Comparison of ENCODE assay signal across 22 cellular contexts in the genomic region with DNA sequence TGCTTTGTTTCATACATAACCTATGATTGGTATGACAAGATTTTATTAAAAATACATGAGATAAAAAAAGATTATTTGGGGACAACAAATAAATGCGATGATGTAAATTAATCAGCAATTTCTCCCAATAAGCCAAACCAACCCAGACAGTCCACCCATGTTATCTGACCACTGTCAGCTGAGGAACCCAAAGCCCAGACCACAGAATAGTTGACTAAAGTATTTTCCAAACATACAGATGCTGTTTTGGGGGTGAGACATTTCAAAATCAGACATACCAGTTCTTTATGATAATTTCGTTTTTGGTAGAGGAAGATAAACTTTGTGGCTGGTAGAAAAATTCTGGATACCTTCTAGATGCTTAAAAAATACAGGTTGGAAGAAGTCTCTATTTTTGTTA.
DNase-seq lines count a peak whose midpoint lies in the region; ATAC-seq and TF ChIP-seq lines count a peak whose summit lies in the region.
"Had no signal": no experiment of that assay in that cellular context is flagged by ENCODE, and none has a peak within 500 bp of the region (broad histone marks: within the 10 kb centered on the region; RNA-seq: fewer than 3 reads in every experiment).

No MANE protein-coding gene starts in this region.

- no peak overlapping the region for H3K4me3 Mint-ChIP-seq in chondrocyte (ENCODE audit: unreplicated experiment)
- H3K4me3 Mint-ChIP-seq: CD8-positive, alpha-beta T cell; IgD-negative memory B cell had no signal

- H3K36me3 Mint-ChIP-seq in chondrocyte (ENCODE audit: low read depth) = no peaks in the 10 kb centered on the region
- H3K36me3 Mint-ChIP-seq: CD8-positive, alpha-beta T cell; IgD-negative memory B cell had no signal

- intact Hi-C loops in breast epithelium (cut with DNase I; ENCODE audit: low total_unique reads) = no loop called here
- intact Hi-C loops in gastrocnemius medialis (cut with DNase I; ENCODE audit: low total_unique reads) = no loop called here

- H3K27ac ChIP-seq in SJSA1 = 0 out of 2 replicates have a peak overlapping the region, but pooled peaks have one; percentile 8
- no peak overlapping the region for H3K27ac ChIP-seq in breast epithelium
- H3K27ac ChIP-seq in gastrocnemius medialis = no peak overlapping the region
- H3K27ac ChIP-seq: BLaER1 treated with 17β-estradiol and CSF1 and Interleukin-3, amounts not matched to agents 10 nM and 100 nM had no signal

- peak overlapping the region; percentile 42 for H3K27ac Mint-ChIP-seq in chondrocyte (ENCODE audit: unreplicated experiment)
- H3K27ac Mint-ChIP-seq: CD8-positive, alpha-beta T cell; IgD-negative memory B cell had no signal

- DNase-seq in AG10803 (ENCODE audit: low read depth) (peak; percentile 65), SJSA1 (ENCODE audit: low read depth in 1 of 2, low spot score in 2 of 2) (peak in 1 of 2 experiments; percentile 9), chondrocyte (ENCODE audit: low spot score) (no peak), myocyte (ENCODE audit: low read depth) (peak; percentile 45), DMS79 (lab: John Stamatoyannopoulos, UW) (no peak), breast epithelium (ENCODE audit: low spot score in 2 of 2) (no peak), gastrocnemius medialis (no peak), medulla oblongata (ENCODE audit: extremely low spot score) (no peak)
- DNase-seq: CD8-positive, alpha-beta T cell; GOT3; Karpas-422; NCI-H1417 treated with DMSO at 0.1 percent for 48 hours; NCI-H187 treated with DMSO at 0.1 percent for 48 hours; NCI-H2227 treated with DMSO at 0.1 percent for 48 hours; NCI-H524; NCI-H82; OCI-M1; Right ventricle myocardium superior had no signal

- no peaks in the 10 kb centered on the region for H3K36me3 ChIP-seq in SJSA1
- H3K36me3 ChIP-seq in breast epithelium = no peaks in the 10 kb centered on the region
- H3K36me3 ChIP-seq in gastrocnemius medialis = no peaks in the 10 kb centered on the region
- H3K36me3 ChIP-seq: BLaER1 treated with 17β-estradiol and CSF1 and Interleukin-3, amounts not matched to agents 10 nM and 100 nM had no signal

- H3K9me3 Mint-ChIP-seq in chondrocyte (ENCODE audit: low read depth) = no peaks in the 10 kb centered on the region

- peaks cover 17% of the 10 kb centered on the region for H3K27me3 Mint-ChIP-seq in chondrocyte (ENCODE audit: low read depth)
- H3K27me3 Mint-ChIP-seq: IgD-negative memory B cell had no signal

- ATAC-seq in gastrocnemius medialis = no peak
- ATAC-seq: CD8-positive, alpha-beta T cell; HCT116 had no signal

- H3K9me3 ChIP-seq in SJSA1 (replicated peaks) (no peaks in the 10 kb centered on the region), breast epithelium (no peaks in the 10 kb centered on the region), gastrocnemius medialis (no peaks in the 10 kb centered on the region)
- H3K9me3 ChIP-seq: BLaER1 treated with 17β-estradiol and CSF1 and Interleukin-3, amounts not matched to agents 10 nM and 100 nM had no signal

- TF ChIP-seq CTCF in AG10803 (conservative IDR thresholded peaks at IDR 0.05; ENCODE audit: low read length) (no peak), chondrocyte (IDR thresholded peaks at IDR 0.05) (no peak), breast epithelium (IDR thresholded peaks at IDR 0.05) (no peak), gastrocnemius medialis (IDR thresholded peaks at IDR 0.05 in 4 of 5, conservative IDR thresholded peaks at IDR 0.05 in 1 of 5) (no peak)

- H3K27me3 ChIP-seq in SJSA1 (replicated peaks) (no peaks in the 10 kb centered on the region), breast epithelium (no peaks in the 10 kb centered on the region), gastrocnemius medialis (no peaks in the 10 kb centered on the region)
- H3K27me3 ChIP-seq: BLaER1 treated with 17β-estradiol and CSF1 and Interleukin-3, amounts not matched to agents 10 nM and 100 nM had no signal

- no peak for TF ChIP-seq POLR2A in breast epithelium (IDR thresholded peaks at IDR 0.05)
- no peak for TF ChIP-seq POLR2A in gastrocnemius medialis (IDR thresholded peaks at IDR 0.05)

- H3K4me1 ChIP-seq in SJSA1 (replicated peaks) (peaks cover 7% of the 10 kb centered on the region), breast epithelium (no peaks in the 10 kb centered on the region), gastrocnemius medialis (no peaks in the 10 kb centered on the region)
- H3K4me1 ChIP-seq: BLaER1 treated with 17β-estradiol and CSF1 and Interleukin-3, amounts not matched to agents 10 nM and 100 nM had no signal

- in situ Hi-C loops in gastrocnemius medialis (cut with MboI; ENCODE audit: low sequenced_read_pairs in 4 of 4) = no loop called here

- H3K4me1 Mint-ChIP-seq in chondrocyte (ENCODE audit: low read depth) = peaks cover 26% of the 10 kb centered on the region
- H3K4me1 Mint-ChIP-seq: IgD-negative memory B cell had no signal

- H3K4me3 ChIP-seq in AG10803 (ENCODE audit: low read length) = no peak overlapping the region
- no peak overlapping the region for H3K4me3 ChIP-seq in SJSA1
- H3K4me3 ChIP-seq in breast epithelium = no peak overlapping the region
- no peak overlapping the region for H3K4me3 ChIP-seq in gastrocnemius medialis
- H3K4me3 ChIP-seq: BLaER1 treated with 17β-estradiol and CSF1 and Interleukin-3, amounts not matched to agents 10 nM and 100 nM; SK-N-MC had no signal

Comparison
In these comparisons a context has a peak if more than half of its experiments do, and no peak if none do; other contexts are left out.
1. DNase-seq: peak in AG10803 (single experiment) and myocyte (single experiment); none in chondrocyte (single experiment), DMS79 (single experiment), breast epithelium (0 of 2), gastrocnemius medialis (0 of 2) and medulla oblongata (single experiment).